In genomic region chr7:55191926-55192692, GRCh38 we compare ENCODE assay signal across 13 cellular contexts.
DNase-seq lines count a peak whose midpoint lies in the region; ATAC-seq and TF ChIP-seq lines count a peak whose summit lies in the region.
"Had no signal": no experiment of that assay in that cellular context is flagged by ENCODE, and none has a peak within 500 bp of the region (broad histone marks: within the 10 kb centered on the region; RNA-seq: fewer than 3 reads in every experiment).

No MANE protein-coding gene starts in this region.

- 58% methylated on average over 2 of the region's 17 CpGs; no CpG with 5 or more reads in 1 of the 2 donors for WGBS in gastroesophageal sphincter (ENCODE audit: low coverage in 1 of 2), 2 donors

- H3K27me3 ChIP-seq in gastroesophageal sphincter (no peaks in the 10 kb centered on the region), gastrocnemius medialis (no peaks in the 10 kb centered on the region)

- H3K36me3 ChIP-seq in gastroesophageal sphincter (peaks cover 0 to 32% of the 10 kb centered on the region in 2 donors), gastrocnemius medialis (no peaks in the 10 kb centered on the region)

- H3K4me1 ChIP-seq in gastroesophageal sphincter (peaks cover 3 to 65% (median 11%) of the 10 kb centered on the region in 3 donors), gastrocnemius medialis (peaks cover 0 to 6% of the 10 kb centered on the region in 2 donors)

- H3K27ac ChIP-seq in gastroesophageal sphincter (peak overlapping the region in 3 of 4 donors; percentile 55 to 70 (median 61)), gastrocnemius medialis (peak overlapping the region; percentile 13 to 34 (median 20))

- ATAC-seq in gastroesophageal sphincter (peak; percentile 28), gastrocnemius medialis (no peak), GM21717 (IDR thresholded peaks at IDR 0.05; ENCODE audit: unreplicated experiment) (no peak), HG03039 (IDR thresholded peaks at IDR 0.05; ENCODE audit: unreplicated experiment) (no peak)
- ATAC-seq: K562 had no signal

- no peak overlapping the region for H3K4me3 ChIP-seq in gastroesophageal sphincter
- H3K4me3 ChIP-seq in gastrocnemius medialis = no peak overlapping the region
- H3K4me3 ChIP-seq: K562 had no signal

- in situ Hi-C loops in gastrocnemius medialis (cut with MboI; ENCODE audit: low sequenced_read_pairs in 4 of 4) = no loop called here

- no peak for TF ChIP-seq EP300 in gastroesophageal sphincter (IDR thresholded peaks at IDR 0.05)

- H3K9me3 ChIP-seq in gastroesophageal sphincter = no peaks in the 10 kb centered on the region
- no peaks in the 10 kb centered on the region for H3K9me3 ChIP-seq in gastrocnemius medialis

- intact Hi-C loops in gastrocnemius medialis (cut with DNase I; ENCODE audit: low total_unique reads) = no loop called here

- TF ChIP-seq CTCF in gastroesophageal sphincter (IDR thresholded peaks at IDR 0.05) (no peak), gastrocnemius medialis (IDR thresholded peaks at IDR 0.05 in 4 of 5, conservative IDR thresholded peaks at IDR 0.05 in 1 of 5) (no peak)

- peak; percentile 48 for DNase-seq in GM03348 (ENCODE audit: low spot score)
- peak; percentile 54 for DNase-seq in SK-N-DZ (ENCODE audit: low spot score)
- no peak for DNase-seq in gastrocnemius medialis
- no peak for DNase-seq in NCI-H2196 treated with DMSO at 0.1 percent for 48 hours (lab: John Stamatoyannopoulos, UW; ENCODE audit: unreplicated experiment)
- no peak for DNase-seq in amygdala (lab: John Stamatoyannopoulos, UW)
- DNase-seq: activated CD4-positive, alpha-beta T cell treated with anti-CD3 and anti-CD28 coated beads, Interleukin-2, amount 10 ng/mL, durations not matched to agents 24 days and 14 days; activated naive CD4-positive, alpha-beta T cell treated with anti-CD3 and anti-CD28 coated beads, Interleukin-2, amount 50 U/mL, for 16 hours; DMS79 treated with DMSO at 0.1 percent for 48 hours; NCI-H2171 had no signal

- no peak for TF ChIP-seq POLR2A in gastroesophageal sphincter (IDR thresholded peaks at IDR 0.05)
- no peak for TF ChIP-seq POLR2A in gastrocnemius medialis (IDR thresholded peaks at IDR 0.05)

Comparison
In these comparisons a context has a peak if more than half of its experiments do, and no peak if none do; other contexts are left out.
1. DNase-seq: peak in GM03348 (single experiment) and SK-N-DZ (single experiment); none in gastrocnemius medialis (0 of 2), NCI-H2196 treated with DMSO at 0.1 percent for 48 hours (single experiment) and amygdala (0 of 56).